ENCODE assay signal across 8 cellular contexts in genomic region chr14:60164717-60165546, GRCh38. TPM values are rescaled to one million over a fixed set of nuclear protein-coding genes. Genes with fewer than 3 reads are reported as not detected.
DNase-seq lines count a peak whose midpoint lies in the region; ATAC-seq and TF ChIP-seq lines count a peak whose summit lies in the region.

DHRS7 (minus strand) TSS chr14:60165398; CDS start chr14:60165309, 89 bp downstream.

- H4K20me1 ChIP-seq in MM.1S (ENCODE audit: insufficient read depth, low read length): no peaks in the 10 kb centered on the region

- peak; percentile 80 for TF ChIP-seq CTCF in GM10248 (IDR thresholded peaks at IDR 0.05; ENCODE audit: control extremely low read depth, extremely low read depth, low read depth, missing control alignments)
- TF ChIP-seq CTCF in MM.1S (IDR thresholded peaks at IDR 0.05; ENCODE audit: low read length): peak; percentile 15; the same call in 1 of the 2 replicates
- peak; percentile 45 to 76 (median 66) for TF ChIP-seq CTCF in prostate gland (IDR thresholded peaks at IDR 0.05)

- CTCF ChIA-PET in GM10248 (lab: Yijun Ruan, JAX): interaction anchor here (0.8 to 3.2 kb wide), 21 partner anchors 9 to 398 kb away, joined by 3 to 30 read pairs (median 5); no protein-coding TSS in a partner anchor

- H3K4me3 ChIP-seq in MM.1S (ENCODE audit: low read length) (peak within 1 kb of the TSS; percentile 83), prostate gland (peak within 1 kb of the TSS; percentile 85 to 86), urinary bladder (ENCODE audit: low read depth, low read length) (peak within 1 kb of the TSS; percentile 88)

- peak within 1 kb of the TSS; percentile 78 for H2AFZ ChIP-seq in MM.1S (ENCODE audit: low read length)

- H3K27me3 ChIP-seq in MM.1S (replicated peaks; ENCODE audit: insufficient read depth, low read length) (no peaks in the 10 kb centered on the region), prostate gland (replicated peaks; ENCODE audit: insufficient read depth) (no peaks in the 10 kb centered on the region)

- H3F3A ChIP-seq in MM.1S (ENCODE audit: insufficient read depth, low read length): peaks cover 3% of the 10 kb centered on the region; the same call in 1 of the 2 replicates

- no peaks in the 10 kb centered on the region for H3K36me3 ChIP-seq in MM.1S (replicated peaks; ENCODE audit: insufficient read depth, low read length)
- no peaks in the 10 kb centered on the region for H3K36me3 ChIP-seq in prostate gland
- H3K36me3 ChIP-seq in urinary bladder (ENCODE audit: insufficient read depth): no peaks in the 10 kb centered on the region

- peak within 1 kb of the TSS; percentile 57; the same call in 1 of the 2 replicates for H3K27ac ChIP-seq in MM.1S (ENCODE audit: low read length)
- no peak within 1 kb of the TSS for H3K27ac ChIP-seq in adipose tissue (ENCODE audit: low read depth, low read length)
- peak within 1 kb of the TSS; percentile 95 to 97 for H3K27ac ChIP-seq in prostate gland
- H3K27ac ChIP-seq in urinary bladder (ENCODE audit: low read depth): peak within 1 kb of the TSS; percentile 98

- H3K9me2 ChIP-seq in MM.1S (replicated peaks; ENCODE audit: insufficient read depth, low read length): no peaks in the 10 kb centered on the region

- intact Hi-C loops in left cardiac atrium (cut with DNase I) (loop anchor here in 1 of 2 donors (2.0 kb wide), 1 partner anchor 74 kb away; the partner anchor contains the start of gene PCNX4), prostate gland (cut with DNase I) (loop anchor here (5.0 kb wide), 1 partner anchor 73 kb away; the partner anchor contains the start of gene PCNX4)

- 0% methylated on average over 63 to 68 of the region's 68 CpGs for WGBS in adipose tissue, 3 donors
- WGBS in prostate gland: under 1% methylated on average over 67 of the region's 68 CpGs
- WGBS in urinary bladder: under 1% methylated on average over 68 of the region's 68 CpGs

- peak; percentile 65 for TF ChIP-seq POLR2A in prostate gland (IDR thresholded peaks at IDR 0.05)

- POLR2A ChIA-PET in GM10248 (lab: Yijun Ruan, JAX): no interaction called here

- no peaks in the 10 kb centered on the region; the same call in 1 of the 2 replicates for H3K79me2 ChIP-seq in MM.1S (ENCODE audit: low read length)

- peak within 1 kb of the TSS; percentile 77 for H3K4me2 ChIP-seq in MM.1S (ENCODE audit: low read depth, low read length)

- H3K4me1 ChIP-seq in MM.1S (ENCODE audit: low read length): peaks cover 12% of the 10 kb centered on the region; the same call in 1 of the 2 replicates
- no peaks in the 10 kb centered on the region for H3K4me1 ChIP-seq in prostate gland (replicated peaks)
- H3K4me1 ChIP-seq in urinary bladder (ENCODE audit: insufficient read depth): no peaks in the 10 kb centered on the region

- peak; percentile 99 for ATAC-seq in left cardiac atrium

- DNase-seq in GM10248 (ENCODE audit: extremely low spot score): peak; percentile 88
- DNase-seq in HCEC 1CT: peak; percentile 81
- peak; percentile 67 for DNase-seq in MM.1S
- DNase-seq in T follicular helper cell (ENCODE audit: low read depth): peak; percentile 30
- DNase-seq in left cardiac atrium: peak; percentile 88
- peak; percentile 86 for DNase-seq in prostate gland (ENCODE audit: low spot score)

- H3K9me3 ChIP-seq in MM.1S (replicated peaks; ENCODE audit: insufficient read depth, low read length): no peaks in the 10 kb centered on the region
- no peaks in the 10 kb centered on the region for H3K9me3 ChIP-seq in prostate gland

- peak within 1 kb of the TSS; percentile 69 for H3K9ac ChIP-seq in MM.1S (ENCODE audit: low read length)

RNA-seq across cellular contexts. Expression of gene DHRS7, which starts in this region (rescaled TPM):
- 10 to 100 TPM; 32.3 to 53.9 (median 36.9) TPM for polyA plus RNA-seq in adipose tissue
- total RNA-seq in left cardiac atrium: 10 to 100 TPM; 50.0 to 54.4 TPM
- 1,000 to 10,000 TPM in 1 of 2 donors, 100 to 1,000 TPM in 1; 182 to 2,241 TPM for total RNA-seq in prostate gland
- total RNA-seq in urinary bladder: 45.1 TPM
- 73.3 TPM for polyA plus RNA-seq in urinary bladder

Comparison
In these comparisons a context has a peak if more than half of its experiments do, and no peak if none do; other contexts are left out.
1. DNase-seq: peak in every context shown above with its lines; median percentile 88 in GM10248; 88 in left cardiac atrium; 86 in prostate gland; 81 in HCEC 1CT; 67 in MM.1S; 30 in T follicular helper cell.
2. CTCF ChIP-seq: peak in every context shown above with its lines; median percentile 80 in GM10248; 66 in prostate gland; 15 in MM.1S.